ENCODE assay signal across 10 cellular contexts in genomic region chr5:111703662-111704061, GRCh38. TPM values are rescaled to one million over a fixed set of nuclear protein-coding genes. Genes with fewer than 3 reads are reported as not detected.
DNase-seq lines count a peak whose midpoint lies in the region; ATAC-seq, FAIRE-seq and TF ChIP-seq lines count a peak whose summit lies in the region.
"Had no signal": no experiment of that assay in that cellular context is flagged by ENCODE, and none has a peak within 500 bp of the region (broad histone marks: within the 10 kb centered on the region; RNA-seq: fewer than 3 reads in every experiment).

No MANE protein-coding gene starts in this region.

- no peaks in the 10 kb centered on the region for H3K27me3 ChIP-seq in GM12878 (replicated peaks in 1 of 2; ENCODE audit: control insufficient read depth in 2 of 2, insufficient read depth in 2 of 2, low read length in 1 of 2)
- peaks cover 3% of the 10 kb centered on the region for H3K27me3 ChIP-seq in effector memory CD4-positive, alpha-beta T cell (replicated peaks; ENCODE audit: control insufficient read depth, insufficient read depth, low read length, poor library complexity, severe bottlenecking)

- H3K79me2 ChIP-seq in GM12878 (ENCODE audit: control insufficient read depth, insufficient read depth, low read length): no peaks in the 10 kb centered on the region

- RAD21 ChIA-PET in GM12878 (lab: Charles Lee; ENCODE audit: unreplicated experiment): interaction anchor here (0.8 to 1.5 kb wide), 5 partner anchors 51 to 438 kb away, joined by 3 to 7 read pairs (median 4); no protein-coding TSS in a partner anchor

- DNase-seq in GM12878 (ENCODE audit: low read depth, low spot score) (peak; percentile 71), cerebellar nuclear complex (lab: John Stamatoyannopoulos, UW) (no peak), SW480 (ENCODE audit: low spot score) (no peak)
- DNase-seq in effector memory CD4-positive, alpha-beta T cell: no peak

- TF ChIP-seq RAD21 in GM12878 (IDR thresholded peaks at IDR 0.05; ENCODE audit: insufficient read depth, low read depth, low read length): no peak

- peaks cover 13% of the 10 kb centered on the region for H3K4me1 ChIP-seq in GM12878 (ENCODE audit: control insufficient read depth, insufficient read depth, low read length)
- H3K4me1 ChIP-seq in effector memory CD4-positive, alpha-beta T cell (ENCODE audit: control insufficient read depth, insufficient read depth, low read length, poor library complexity, severe bottlenecking): no peaks in the 10 kb centered on the region

- 16% methylated on average over 3 of the region's 3 CpGs for WGBS in GM12878 (ENCODE audit: insufficient coverage, insufficient replicate concordance, low lambda C conversion rate, missing lambda C conversion rate)

- H3K36me3 ChIP-seq in GM12878 (ENCODE audit: control insufficient read depth in 2 of 2, insufficient read depth in 2 of 2, low read length in 1 of 2): no peaks in the 10 kb centered on the region
- no peaks in the 10 kb centered on the region for H3K36me3 ChIP-seq in effector memory CD4-positive, alpha-beta T cell (ENCODE audit: control insufficient read depth, insufficient read depth, low read length)

- BruUV-seq in GM12878 (replicated peaks; lab: Mats Ljungman, UMichigan): no TSS peak

- H3K27ac ChIP-seq in GM12878 (ENCODE audit: control insufficient read depth, insufficient read depth): no peak overlapping the region
- H3K27ac ChIP-seq in effector memory CD4-positive, alpha-beta T cell (ENCODE audit: insufficient read depth, low read length, poor library complexity, severe bottlenecking): no peak overlapping the region
- H3K27ac ChIP-seq: epithelial cell of prostate had no signal

- peak; percentile 94 for FAIRE-seq in GM12878 (lab: Jason Lieb, UNC)

- CTCF ChIA-PET in GM12878 (lab: Yijun Ruan, JAX): no interaction called here

- peak; percentile 97 for ATAC-seq in GM18517 (IDR thresholded peaks at IDR 0.05; ENCODE audit: unreplicated experiment)
- ATAC-seq in GM21447 (IDR thresholded peaks at IDR 0.05; ENCODE audit: unreplicated experiment): peak; percentile 98
- ATAC-seq in HG03432 (IDR thresholded peaks at IDR 0.05; ENCODE audit: unreplicated experiment): peak; percentile 97
- ATAC-seq in GM12878: peak; percentile 98
- no peak for ATAC-seq in SK-N-SH treated with all-trans-retinoic acid at 6 μM for 48 hours
- ATAC-seq: Panc1 had no signal

- intact Hi-C loops in GM12878 (cut with micrococcal nuclease; ENCODE audit: unreplicated experiment): no loop called here

- SMC1A ChIA-PET in GM12878 (lab: Charles Lee; ENCODE audit: uncharacterized antibody, unreplicated experiment): interaction anchor here (1.1 to 3.8 kb wide), 8 partner anchors 9 to 443 kb away, joined by 3 to 13 read pairs (median 4); partner anchors contain the start of gene NREP

- POLR2A ChIA-PET in GM12878 (lab: Charles Lee): interaction anchor here (0.9 kb wide), 1 partner anchor 12 kb away, joined by 3 read pairs; no protein-coding TSS in a partner anchor

- H3K4me3 ChIP-seq in GM12878: peak overlapping the region; percentile 29; the same call in 1 of the 2 replicates
- no peak overlapping the region for H3K4me3 ChIP-seq in effector memory CD4-positive, alpha-beta T cell (ENCODE audit: insufficient read depth, low read depth, low read length, poor library complexity, severe bottlenecking)

- H3K4me2 ChIP-seq in GM12878 (ENCODE audit: control insufficient read depth, insufficient read depth): peak overlapping the region; percentile 75

- TF ChIP-seq CTCF in GM12878 (IDR thresholded peaks at IDR 0.05 in 2 of 3, conservative IDR thresholded peaks at IDR 0.05 in 1 of 3; ENCODE audit: control insufficient read depth in 2 of 3, extremely low read depth in 1 of 3, insufficient read depth in 1 of 3, low read depth in 3 of 3, low read length in 3 of 3): no peak

- no peak for TF ChIP-seq EP300 in GM12878 (IDR thresholded peaks at IDR 0.05; ENCODE audit: borderline replicate concordance in 1 of 2, control insufficient read depth in 1 of 2, low read depth in 2 of 2, low read length in 2 of 2)

- no peaks in the 10 kb centered on the region for H3K9me3 ChIP-seq in GM12878 (replicated peaks; ENCODE audit: control insufficient read depth, insufficient read depth, low read length)
- H3K9me3 ChIP-seq in effector memory CD4-positive, alpha-beta T cell (ENCODE audit: control insufficient read depth, low read length): no peaks in the 10 kb centered on the region

- H2AFZ ChIP-seq in GM12878 (ENCODE audit: control insufficient read depth, low read depth, low read length): peak overlapping the region; percentile 70

- H4K20me1 ChIP-seq in GM12878 (ENCODE audit: control insufficient read depth, insufficient read depth): no peaks in the 10 kb centered on the region

- in situ Hi-C loops in GM12878 (cut with MboI): no loop called here

- TF ChIP-seq POLR2A in GM12878 (IDR thresholded peaks at IDR 0.05; ENCODE audit: low read depth, low read length): no peak

- no peak overlapping the region for H3K9ac ChIP-seq in GM12878 (ENCODE audit: control insufficient read depth, insufficient read depth, low read length)

TF ChIP-seq in GM12878, 131 proteins besides CTCF, POLR2A, EP300 and RAD21 (continues in another document):
- TF ChIP-seq STAT1 (conservative IDR thresholded peaks at IDR 0.05) (no peak), MYB (IDR thresholded peaks at IDR 0.05; ENCODE audit: borderline replicate concordance, low read depth, low read length) (peak; percentile 69; the same call in 1 of the 2 replicates), IRF4 (IDR thresholded peaks at IDR 0.05; ENCODE audit: low read depth, low read length) (peak; percentile 19; the same call in 1 of the 2 replicates), TCF3 (IDR thresholded peaks at IDR 0.05; ENCODE audit: borderline replicate concordance, insufficient read depth, low read depth, low read length) (peak; percentile 73; the same call in 1 of the 2 replicates), ZNF207 (IDR thresholded peaks at IDR 0.05; ENCODE audit: borderline replicate concordance) (no peak), TBL1XR1 (IDR thresholded peaks at IDR 0.05; ENCODE audit: low read depth, low read length) (no peak), RUNX3 (IDR thresholded peaks at IDR 0.05; ENCODE audit: low read length) (peak; percentile 34; the same call in 1 of the 2 replicates), RELA (IDR thresholded peaks at IDR 0.05; ENCODE audit: borderline replicate concordance, partially characterized antibody) (no peak), HDAC2 (IDR thresholded peaks at IDR 0.05) (no peak)

TF ChIP-seq in SK-N-SH treated with all-trans-retinoic acid at 6 μM for 48 hours, 23 proteins besides CTCF, POLR2A, EP300 and RAD21 (continues in another document):
- TF ChIP-seq RARB (CRISPR knock-in tag; IDR thresholded peaks at IDR 0.05) (no peak), PPARA (CRISPR knock-in tag; IDR thresholded peaks at IDR 0.05; ENCODE audit: borderline replicate concordance) (no peak), ZNF8 (CRISPR knock-in tag; IDR thresholded peaks at IDR 0.05) (no peak), OSR1 (CRISPR knock-in tag; IDR thresholded peaks at IDR 0.05) (no peak), CSRNP3 (CRISPR knock-in tag; IDR thresholded peaks at IDR 0.05) (no peak), CREB5 (CRISPR knock-in tag; IDR thresholded peaks at IDR 0.05; ENCODE audit: low read depth) (no peak)

RNA-seq across cellular contexts. Expression of gene NREP, which starts 53.3 kb away (rescaled TPM):
- total RNA-seq in GM12878 (2013; cell fraction: nucleolus; rRNA removed): 278 and 296 TPM in 2 replicates
- total RNA-seq in GM12878 (2014; rRNA removed) (25.4 and 31.3 TPM in 2 replicates), GM12878 (2014; rRNA removed; fragmentation: Illumina TruSeq; extraction: Trizol) (33.4 and 34.4 TPM in 2 replicates), GM12878 (2021) (32.9 and 34.5 TPM in 2 replicates)
- polyA plus RNA-seq in GM12878 (2011; ENCODE audit: low read depth): 20.6 TPM
- polyA plus RNA-seq in GM12878 (2011; rRNA removed) (117 and 138 TPM in 2 replicates), GM12878 (2014; fragmentation: Illumina TruSeq; extraction: Trizol) (59.7 and 76.3 TPM in 2 replicates), GM12878 (2014; fragmentation: Nextera tagmentation; extraction: Ambion mirVana) (10 to 100 TPM; 20.6 to 21.0 TPM), GM12878 (2014; rRNA removed) (30.9 and 32.6 TPM in 2 replicates), GM12878 (2016; fragmentation: Nextera tagmentation; extraction: Ambion mirVana) (10 to 100 TPM; 29.0 to 41.5 TPM)
- 55.0 and 62.5 TPM in 2 replicates for polyA plus RNA-seq in GM12878 (2011; cell fraction: cytosol; rRNA removed)
- 88.3 and 109 TPM in 2 replicates for polyA plus RNA-seq in GM12878 (2011; cell fraction: nucleus; rRNA removed)
- 27.9 and 35.5 TPM in 2 replicates for polyA plus RNA-seq in GM12878 (2012)
- polyA minus RNA-seq in GM12878 (2011; rRNA and poly(A)+ RNA removed): 49.8 and 55.4 TPM in 2 replicates
- polyA minus RNA-seq in GM12878 (2011; cell fraction: cytosol; rRNA and poly(A)+ RNA removed): 16.6 and 19.8 TPM in 2 replicates
- polyA minus RNA-seq in GM12878 (2011; cell fraction: nucleus; rRNA and poly(A)+ RNA removed): 131 and 133 TPM in 2 replicates
